9 cellular contexts compared by ENCODE assay signal in the genomic region with DNA sequence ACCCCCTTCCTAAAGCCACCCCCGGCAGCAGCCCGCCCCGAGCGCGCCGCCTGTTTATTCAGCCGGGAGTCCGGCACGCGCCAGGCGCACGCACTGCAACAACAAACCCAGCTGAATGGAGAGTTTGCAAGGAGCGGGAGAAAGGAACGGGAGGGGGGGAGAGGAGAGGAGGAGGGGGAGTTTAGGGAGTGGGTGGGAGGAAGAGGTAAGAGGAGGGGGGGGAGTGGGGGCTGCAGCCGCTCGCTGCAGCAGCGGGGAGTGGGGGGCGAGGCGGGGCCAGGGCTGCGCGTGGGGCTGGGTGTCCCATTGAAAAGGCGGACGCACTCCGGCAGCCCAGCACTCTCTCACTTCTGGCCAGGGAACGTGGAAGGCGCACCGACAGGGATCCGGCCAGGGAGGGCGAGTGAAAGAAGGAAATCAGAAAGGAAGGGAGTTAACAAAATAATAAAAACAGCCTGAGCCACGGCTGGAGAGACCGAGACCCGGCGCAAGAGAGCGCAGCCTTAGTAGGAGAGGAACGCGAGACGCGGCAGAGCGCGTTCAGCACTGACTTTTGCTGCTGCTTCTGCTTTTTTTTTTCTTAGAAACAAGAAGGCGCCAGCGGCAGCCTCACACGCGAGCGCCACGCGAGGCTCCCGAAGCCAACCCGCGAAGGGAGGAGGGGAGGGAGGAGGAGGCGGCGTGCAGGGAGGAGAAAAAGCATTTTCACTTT. TPM values are rescaled to one million over a fixed set of nuclear protein-coding genes. Genes with fewer than 3 reads are reported as not detected.
DNase-seq lines count a peak whose midpoint lies in the region; ATAC-seq and TF ChIP-seq lines count a peak whose summit lies in the region.
"Had no signal": no experiment of that assay in that cellular context is flagged by ENCODE, and none has a peak within 500 bp of the region (broad histone marks: within the 10 kb centered on the region; RNA-seq: fewer than 3 reads in every experiment).

TSS of gene ASCL1 (plus strand) at position 336 of the 712 bp plus-strand sequence. CDS start 571 bp downstream, outside the sequence.

- DNase-seq in CD4-positive, alpha-beta memory T cell = no peak
- DNase-seq in NCI-H2081 treated with DMSO at 0.1 percent for 48 hours (lab: John Stamatoyannopoulos, UW) = peak; percentile 71
- DNase-seq in mammary epithelial cell = peak; percentile 33
- no peak for DNase-seq in lower lobe of right lung

- POLR2A ChIA-PET in CD4-positive, alpha-beta memory T cell (lab: Charles Lee; ENCODE audit: partially characterized antibody) = no interaction called here

- peaks cover 54 to 62% of the 10 kb centered on the region in 2 donors for H3K27me3 Mint-ChIP-seq in CD4-positive, alpha-beta memory T cell

- no peak within 1 kb of the TSS for H3K27ac Mint-ChIP-seq in CD4-positive, alpha-beta memory T cell

- CTCF ChIA-PET in CD4-positive, alpha-beta memory T cell (lab: Charles Lee; ENCODE audit: partially characterized antibody) = no interaction called here
- CTCF ChIA-PET in mammary epithelial cell (lab: Charles Lee; ENCODE audit: low non-redundant PET) = no interaction called here

- peak within 1 kb of the TSS; percentile 87 for H3K4me2 ChIP-seq in mammary epithelial cell (ENCODE audit: insufficient read depth, low read depth, low read length)

- ATAC-seq in GM19452 (IDR thresholded peaks at IDR 0.05; ENCODE audit: unreplicated experiment) (peak; percentile 45), lower lobe of right lung (no peak), GM19455 (IDR thresholded peaks at IDR 0.05; ENCODE audit: unreplicated experiment) (no peak), GM18505 (IDR thresholded peaks at IDR 0.05; ENCODE audit: unreplicated experiment) (no peak), GM19467 (IDR thresholded peaks at IDR 0.05; ENCODE audit: unreplicated experiment) (no peak)

- H4K20me1 ChIP-seq in mammary epithelial cell (ENCODE audit: insufficient read depth, low read length) = no peaks in the 10 kb centered on the region

- peaks cover 4% of the 10 kb centered on the region for H3K4me1 ChIP-seq in CD4-positive, alpha-beta memory T cell (ENCODE audit: insufficient read depth, low read length)
- peaks cover 5% of the 10 kb centered on the region for H3K4me1 ChIP-seq in mammary epithelial cell (ENCODE audit: insufficient read depth, low read length)
- peaks cover 12% of the 10 kb centered on the region for H3K4me1 ChIP-seq in lower lobe of right lung

- 6% methylated on average over 33 of the region's 52 CpGs for WGBS in mammary epithelial cell (ENCODE audit: low coverage, missing lambda C conversion rate)

- TF ChIP-seq POLR2A in GM18505 (IDR thresholded peaks at IDR 0.05; ENCODE audit: borderline replicate concordance, extremely low read depth, insufficient read depth, insufficient read length) = no peak

- peak within 1 kb of the TSS; percentile 48 to 81 (median 64) for H3K4me3 Mint-ChIP-seq in CD4-positive, alpha-beta memory T cell

- intact Hi-C loops in CD4-positive, alpha-beta memory T cell (cut with micrococcal nuclease) = no loop called here
- intact Hi-C loops in mammary epithelial cell (cut with micrococcal nuclease) (no loop called here), lower lobe of right lung (cut with DNase I) (no loop called here)

- H3K27me3 ChIP-seq in CD4-positive, alpha-beta memory T cell (ENCODE audit: insufficient read depth, low read length) = peaks cover 11% of the 10 kb centered on the region
- peaks cover 56% of the 10 kb centered on the region for H3K27me3 ChIP-seq in mammary epithelial cell (ENCODE audit: insufficient read depth, low read length)
- peaks cover 87% of the 10 kb centered on the region for H3K27me3 ChIP-seq in lower lobe of right lung (ENCODE audit: low read depth)

- H3K9me3 Mint-ChIP-seq in CD4-positive, alpha-beta memory T cell = peaks cover 0 to 8% (median under 1%) of the 10 kb centered on the region in 8 donors

- H3K36me3 Mint-ChIP-seq in CD4-positive, alpha-beta memory T cell = no peaks in the 10 kb centered on the region

- H3K9ac ChIP-seq in mammary epithelial cell (ENCODE audit: insufficient read depth, low read length) = no peak within 1 kb of the TSS

- in situ Hi-C loops in mammary epithelial cell (cut with MboI; ENCODE audit: low sequenced_read_pairs in 2 of 2) = no loop called here

- no peak within 1 kb of the TSS for H3K4me3 ChIP-seq in CD4-positive, alpha-beta memory T cell (ENCODE audit: low read length in 2 of 2)
- H3K4me3 ChIP-seq in mammary epithelial cell (replicated peaks in 1 of 3; ENCODE audit: insufficient read depth in 1 of 3, low read depth in 2 of 3, low read length in 3 of 3) (peak within 1 kb of the TSS; percentile 7 to 29 (median 27)), lower lobe of right lung (peak within 1 kb of the TSS; percentile 44)

- H3K79me2 ChIP-seq in mammary epithelial cell (ENCODE audit: insufficient read depth, low read length) = no peaks in the 10 kb centered on the region

- TF ChIP-seq CTCF in mammary epithelial cell (conservative IDR thresholded peaks at IDR 0.05 in 1 of 2, IDR thresholded peaks at IDR 0.05 in 1 of 2; ENCODE audit: extremely low read depth in 1 of 2, insufficient read depth in 1 of 2, low read depth in 1 of 2, low read length in 2 of 2) (no peak), lower lobe of right lung (IDR thresholded peaks at IDR 0.05) (no peak)

- H3K9me3 ChIP-seq in CD4-positive, alpha-beta memory T cell (ENCODE audit: control insufficient read depth in 1 of 2, low read length in 2 of 2) = no peaks in the 10 kb centered on the region
- peaks cover 3% of the 10 kb centered on the region for H3K9me3 ChIP-seq in mammary epithelial cell (replicated peaks; ENCODE audit: insufficient read depth, low read length)
- no peaks in the 10 kb centered on the region for H3K9me3 ChIP-seq in lower lobe of right lung

- peaks cover 7 to 31% (median 14%) of the 10 kb centered on the region in 4 donors for H3K4me1 Mint-ChIP-seq in CD4-positive, alpha-beta memory T cell

- no TSS peak for BruUV-seq in mammary epithelial cell (replicated peaks; lab: Mats Ljungman, UMichigan)

- no peak within 1 kb of the TSS for H3K27ac ChIP-seq in CD4-positive, alpha-beta memory T cell (ENCODE audit: low read depth, low read length)
- no peak within 1 kb of the TSS for H3K27ac ChIP-seq in mammary epithelial cell (ENCODE audit: insufficient read depth, low read depth, low read length)
- no peak within 1 kb of the TSS for H3K27ac ChIP-seq in lower lobe of right lung
- H3K27ac ChIP-seq: HL-60 had no signal

- peak within 1 kb of the TSS; percentile 59 for H2AFZ ChIP-seq in mammary epithelial cell (ENCODE audit: low read depth, low read length)

- no peaks in the 10 kb centered on the region for H3K36me3 ChIP-seq in CD4-positive, alpha-beta memory T cell (ENCODE audit: insufficient read depth, low read length)
- no peaks in the 10 kb centered on the region for H3K36me3 ChIP-seq in mammary epithelial cell (ENCODE audit: insufficient read depth, low read length)
- H3K36me3 ChIP-seq in lower lobe of right lung = no peaks in the 10 kb centered on the region

- dilution Hi-C loops in mammary epithelial cell (cut with HindIII; ENCODE audit: low sequenced_read_pairs) = no loop called here

RNA-seq across cellular contexts. Expression of gene ASCL1, which starts in this region (rescaled TPM):
- not detected for total RNA-seq in CD4-positive, alpha-beta memory T cell
- polyA plus RNA-seq in CD4-positive, alpha-beta memory T cell = not detected
- total RNA-seq in mammary epithelial cell (not detected), lower lobe of right lung (0.15 TPM)
- not detected for polyA plus RNA-seq in mammary epithelial cell
- not detected for polyA minus RNA-seq in mammary epithelial cell

Comparison
In these comparisons a context has a peak if more than half of its experiments do, and no peak if none do; other contexts are left out.
1. Peak in DNase-seq, H3K4me3 ChIP-seq and H3K4me2 ChIP-seq in mammary epithelial cell; RNA of the gene not detected or under 1 TPM.